ENCODE assay signal across 23 cellular contexts in genomic region chr11:8297781-8298440, GRCh38. TPM values are rescaled to one million over a fixed set of nuclear protein-coding genes. Genes with fewer than 3 reads are reported as not detected.
DNase-seq lines count a peak whose midpoint lies in the region; ATAC-seq and TF ChIP-seq lines count a peak whose summit lies in the region.
"Had no signal": no experiment of that assay in that cellular context is flagged by ENCODE, and none has a peak within 500 bp of the region (broad histone marks: within the 10 kb centered on the region; RNA-seq: fewer than 3 reads in every experiment).

No MANE protein-coding gene starts in this region.

- no peak overlapping the region for H3K56ac ChIP-seq in H9 (ENCODE audit: insufficient read length, low read depth, low read length)

- H3T11ph ChIP-seq in H9 (ENCODE audit: low read length) = no peak overlapping the region

- H3K14ac ChIP-seq in H9 (ENCODE audit: insufficient read depth, low read length) (no peak overlapping the region), neuronal stem cell (ENCODE audit: low read length) (no peak overlapping the region)

- H3K4me2 ChIP-seq in H9 (ENCODE audit: insufficient read depth, insufficient read length, low read length) (no peak overlapping the region), neuronal stem cell (ENCODE audit: insufficient read depth, low read length, poor library complexity, severe bottlenecking) (no peak overlapping the region)
- H3K4me2 ChIP-seq: KMS-11, PC-9 had no signal

- ATAC-seq in HG03175 (IDR thresholded peaks at IDR 0.05; ENCODE audit: unreplicated experiment) (no peak), HG02981 (IDR thresholded peaks at IDR 0.05; ENCODE audit: unreplicated experiment) (no peak), HG02571 (IDR thresholded peaks at IDR 0.05; ENCODE audit: unreplicated experiment) (no peak)

- no peaks in the 10 kb centered on the region for H3K4me1 ChIP-seq in H9 (ENCODE audit: insufficient read depth, low read length)
- H3K4me1 ChIP-seq in neuronal stem cell (ENCODE audit: control insufficient read depth in 2 of 2, insufficient read depth in 1 of 2, low read depth in 1 of 2, low read length in 2 of 2) = peaks cover 0 to 8% of the 10 kb centered on the region in 2 donors
- H3K4me1 ChIP-seq: SJSA1 had no signal

- H3K27me3 ChIP-seq in H9 (ENCODE audit: insufficient read depth, low read length) (no peaks in the 10 kb centered on the region), neuronal stem cell (ENCODE audit: control insufficient read depth in 3 of 3, insufficient read depth in 3 of 3, low read depth in 1 of 3, low read length in 3 of 3) (peaks cover 0 to 22% (median 0%) of the 10 kb centered on the region in 3 experiments)
- H3K27me3 ChIP-seq: SJSA1 had no signal

- H3K9me3 ChIP-seq in H9 (ENCODE audit: control insufficient read depth, low read depth, low read length) (no peaks in the 10 kb centered on the region), neuronal stem cell (replicated peaks in 1 of 2; ENCODE audit: control insufficient read depth in 2 of 2, insufficient read depth in 1 of 2, low read depth in 1 of 2, low read length in 2 of 2) (no peaks in the 10 kb centered on the region)
- H3K9me3 ChIP-seq: SJSA1 had no signal

- H3K36me3 ChIP-seq in neuronal stem cell (replicated peaks in 1 of 2; ENCODE audit: control insufficient read depth in 2 of 2, insufficient read depth in 2 of 2, low read length in 2 of 2) = no peaks in the 10 kb centered on the region
- H3K36me3 ChIP-seq: SJSA1 had no signal

- no peak overlapping the region for H2AFZ ChIP-seq in H9 (ENCODE audit: low read length)
- no peak overlapping the region for H2AFZ ChIP-seq in neuronal stem cell (ENCODE audit: low read length)
- H2AFZ ChIP-seq: PC-9 had no signal

- H2BK20ac ChIP-seq in H9 (ENCODE audit: low read depth, low read length, poor library complexity, severe bottlenecking) = no peak overlapping the region

- H3K79me1 ChIP-seq in H9 (ENCODE audit: insufficient read depth, low read depth, low read length, poor library complexity, severe bottlenecking) (no peaks in the 10 kb centered on the region), neuronal stem cell (ENCODE audit: low read depth, low read length) (no peaks in the 10 kb centered on the region)

- peaks cover 7% of the 10 kb centered on the region in 2 experiments for H3K4me1 Mint-ChIP-seq in H9
- no peaks in the 10 kb centered on the region for H3K4me1 Mint-ChIP-seq in chondrocyte (ENCODE audit: low read depth)
- no peaks in the 10 kb centered on the region for H3K4me1 Mint-ChIP-seq in type B pancreatic cell (ENCODE audit: unreplicated experiment)
- H3K4me1 Mint-ChIP-seq: B cell; CD8-positive, alpha-beta memory T cell; IgD-negative memory B cell had no signal

- H3K79me2 ChIP-seq in H9 (ENCODE audit: insufficient read depth, low read length) = no peaks in the 10 kb centered on the region

- no CpG with 5 or more reads among the region's 5 CpGs for WGBS in H9 (ENCODE audit: extremely low coverage, insufficient read length, low lambda C conversion rate)
- WGBS in neuronal stem cell (ENCODE audit: extremely low coverage in 2 of 2, insufficient read length in 2 of 2, insufficient replicate concordance in 1 of 2), 2 donors = no CpG with 5 or more reads among the region's 5 CpGs

- no peak overlapping the region for H2BK5ac ChIP-seq in H9 (ENCODE audit: insufficient read length, low read length)
- H2BK5ac ChIP-seq in neuronal stem cell (ENCODE audit: low read length) = no peak overlapping the region

- H4K20me1 ChIP-seq in H9 (ENCODE audit: control insufficient read depth, insufficient read depth, insufficient read length) = no peaks in the 10 kb centered on the region

- H3K4me3 ChIP-seq in neuronal stem cell (ENCODE audit: low read length in 2 of 2) = peak overlapping the region in 1 of 2 donors; percentile 9
- H3K4me3 ChIP-seq: PC-9, SJSA1 had no signal

- no peak for TF ChIP-seq CTCF in H9 (conservative IDR thresholded peaks at IDR 0.05)
- TF ChIP-seq CTCF in chondrocyte (IDR thresholded peaks at IDR 0.05) = no peak
- TF ChIP-seq CTCF in type B pancreatic cell (conservative IDR thresholded peaks at IDR 0.05) = no peak

- H2BK12ac ChIP-seq in H9 (ENCODE audit: insufficient read length, low read depth, low read length) (no peak overlapping the region), neuronal stem cell (ENCODE audit: low read length) (no peak overlapping the region)

- DNase-seq in H9 (peak; percentile 15), chondrocyte (ENCODE audit: low spot score) (peak; percentile 40), neuronal stem cell (ENCODE audit: low spot score) (no peak), type B pancreatic cell (ENCODE audit: extremely low spot score, unreplicated experiment) (peak; percentile 45)
- DNase-seq: CD8-positive, alpha-beta memory T cell; DMS153; MM.1S; NCI-H2029; NCI-H446 treated with DMSO at 0.1 percent for 48 hours; NCI-H526; NCI-H82; PC-9; Right ventricle myocardium superior; RPMI8226 had no signal

- H2BK15ac ChIP-seq in H9 (ENCODE audit: low read depth, low read length) (no peak overlapping the region), neuronal stem cell (ENCODE audit: low read length) (peak overlapping the region; percentile 40)

- no peak overlapping the region for H3K4ac ChIP-seq in H9 (ENCODE audit: low read depth, low read length)
- peak overlapping the region; percentile 42 for H3K4ac ChIP-seq in neuronal stem cell (ENCODE audit: low read length)

- H4K8ac ChIP-seq in H9 (replicated peaks; ENCODE audit: insufficient read length, low read depth, low read length) (no peak overlapping the region), neuronal stem cell (ENCODE audit: low read depth, low read length) (no peak overlapping the region)

- H3K23me2 ChIP-seq in H9 (ENCODE audit: insufficient read length, low read depth, low read length, poor library complexity, severe bottlenecking) = no peaks in the 10 kb centered on the region

- H3K27ac ChIP-seq in H9 (ENCODE audit: insufficient read length, low read depth, low read length) (no peak overlapping the region), neuronal stem cell (replicated peaks; ENCODE audit: low read length) (no peak overlapping the region)
- H3K27ac ChIP-seq: C4-2B, HL-60, KMS-11, PC-9, SJSA1 had no signal

- H3K27ac Mint-ChIP-seq in H9 (no peak overlapping the region), chondrocyte (ENCODE audit: unreplicated experiment) (no peak overlapping the region), type B pancreatic cell (no peak overlapping the region)
- H3K27ac Mint-ChIP-seq: B cell, IgD-negative memory B cell had no signal

- H3K9ac ChIP-seq in H9 (ENCODE audit: extremely low read depth, insufficient read length, low read length) = no peak overlapping the region
- H3K9ac ChIP-seq in neuronal stem cell (ENCODE audit: low read depth, low read length, poor library complexity) = no peak overlapping the region
- H3K9ac ChIP-seq: KMS-11 had no signal

- no peak overlapping the region for H3K4me3 Mint-ChIP-seq in H9
- H3K4me3 Mint-ChIP-seq in chondrocyte (ENCODE audit: unreplicated experiment) = no peak overlapping the region
- no peak overlapping the region for H3K4me3 Mint-ChIP-seq in type B pancreatic cell
- H3K4me3 Mint-ChIP-seq: B cell; CD8-positive, alpha-beta memory T cell; IgD-negative memory B cell had no signal

- H2AK5ac ChIP-seq in H9 (ENCODE audit: insufficient read length, low read length) = no peak overlapping the region
- no peak overlapping the region for H2AK5ac ChIP-seq in neuronal stem cell (ENCODE audit: low read depth, low read length)

- H3K36me3 Mint-ChIP-seq in H9 (ENCODE audit: insufficient read depth in 1 of 3, low read depth in 3 of 3) (no peaks in the 10 kb centered on the region; a peak in 1 of 7 replicates), chondrocyte (ENCODE audit: low read depth) (peaks cover 1% of the 10 kb centered on the region), type B pancreatic cell (no peaks in the 10 kb centered on the region)
- H3K36me3 Mint-ChIP-seq: CD8-positive, alpha-beta memory T cell had no signal

- no peak overlapping the region for H4K5ac ChIP-seq in H9 (ENCODE audit: insufficient read length, low read depth, low read length)

- H2BK120ac ChIP-seq in H9 (ENCODE audit: low read depth, low read length, poor library complexity, severe bottlenecking) = no peak overlapping the region
- H2BK120ac ChIP-seq in neuronal stem cell (ENCODE audit: low read depth, low read length) = no peak overlapping the region

- no peak overlapping the region for H4K91ac ChIP-seq in H9 (ENCODE audit: insufficient read length, low read depth, low read length)
- H4K91ac ChIP-seq in neuronal stem cell (ENCODE audit: low read depth, low read length, poor library complexity) = no peak overlapping the region

- H3K23ac ChIP-seq in H9 (ENCODE audit: insufficient read length, low read depth, low read length) (no peak overlapping the region), neuronal stem cell (ENCODE audit: low read depth, low read length, poor library complexity) (no peak overlapping the region)

- H3K27me3 Mint-ChIP-seq in H9 (ENCODE audit: low read depth) (peaks cover 7% of the 10 kb centered on the region), chondrocyte (ENCODE audit: low read depth) (no peaks in the 10 kb centered on the region), type B pancreatic cell (no peaks in the 10 kb centered on the region)

- H3K9me3 Mint-ChIP-seq in H9 = peaks cover 0 to 4% of the 10 kb centered on the region in 2 experiments; a peak in 2 of 5 replicates
- H3K9me3 Mint-ChIP-seq in chondrocyte (ENCODE audit: low read depth) = peaks cover 5% of the 10 kb centered on the region
- H3K9me3 Mint-ChIP-seq in type B pancreatic cell = no peaks in the 10 kb centered on the region

- H3K18ac ChIP-seq in H9 (ENCODE audit: insufficient read length, low read depth, low read length) (no peak overlapping the region), neuronal stem cell (ENCODE audit: low read length) (peak overlapping the region; percentile 28)

RNA-seq across cellular contexts. Expression of gene LMO1, which starts 34.2 kb away (rescaled TPM):
- total RNA-seq in H9 (2021) = 0.39 and 0.50 TPM in 2 replicates
- total RNA-seq in chondrocyte = not detected in 3 replicates
- 9.9 TPM for polyA plus RNA-seq in neuronal stem cell (2013, experiment 1 of 2)
- polyA plus RNA-seq in neuronal stem cell (2013, experiment 2 of 2) = 9.4 TPM
- 2.1 and 2.7 TPM in 2 replicates for total RNA-seq in type B pancreatic cell (ENCODE audit: low replicate concordance)
- total RNA-seq: B cell; CD8-positive, alpha-beta memory T cell; PC-9; SJSA1 had no signal
- polyA plus RNA-seq: IgD-negative memory B cell had no signal
